8 cellular contexts compared by ENCODE assay signal in genomic region chr5:65926276-65926761, GRCh38. TPM values are rescaled to one million over a fixed set of nuclear protein-coding genes. Genes with fewer than 3 reads are reported as not detected.
DNase-seq lines count a peak whose midpoint lies in the region; ATAC-seq and TF ChIP-seq lines count a peak whose summit lies in the region.

TSS of gene ERBIN (plus strand) at chr5:65926575. CDS start at chr5:65992719, 66,144 bp downstream.

- no peaks in the 10 kb centered on the region for H3K9me3 ChIP-seq in OCI-LY7 (ENCODE audit: low read length)
- no peaks in the 10 kb centered on the region for H3K9me3 ChIP-seq in mucosa of stomach (ENCODE audit: control insufficient read depth, low read length)

- DNase-seq in AG09309 (ENCODE audit: low read depth) (peak; percentile 50), OCI-LY7 (ENCODE audit: low spot score) (peak; percentile 76), epithelial cell of proximal tubule (ENCODE audit: low read depth) (peak; percentile 32)
- DNase-seq in activated T-cell treated with anti-CD3 and anti-CD28 coated beads, Interleukin-2, amount 50 U/mL, for 1 hour = peak; percentile 72
- peak; percentile 79 for DNase-seq in stimulated activated CD8-positive, alpha-beta memory T cell treated with anti-CD3 and anti-CD28 coated beads, Interleukin-4, amount 100 ng/mL, for 48 hours

- no peaks in the 10 kb centered on the region for H3K9me2 ChIP-seq in OCI-LY7 (ENCODE audit: insufficient read depth, low read length)

- H3K36me3 ChIP-seq in OCI-LY7 (ENCODE audit: insufficient read depth, low read length) (peaks cover 25% of the 10 kb centered on the region), mucosa of stomach (ENCODE audit: control insufficient read depth, insufficient read depth, low read length) (no peaks in the 10 kb centered on the region)

- peaks cover 51% of the 10 kb centered on the region for H3K79me2 ChIP-seq in OCI-LY7 (ENCODE audit: insufficient read depth, low read depth, low read length)

- H3K4me2 ChIP-seq in OCI-LY7 (ENCODE audit: low read length) = peak within 1 kb of the TSS; percentile 94

- intact Hi-C loops in OCI-LY7 (cut with micrococcal nuclease; ENCODE audit: unreplicated experiment) = loop anchor here (2.0 to 10.0 kb wide), 4 partner anchors 44 to 1278 kb away; partner anchors contain the start of genes NLN and SGTB

- H3K27ac ChIP-seq in OCI-LY7 (ENCODE audit: low read depth, low read length, poor library complexity, severe bottlenecking) = peak within 1 kb of the TSS; percentile 97

- H4K20me1 ChIP-seq in OCI-LY7 (ENCODE audit: insufficient read depth, low read length) = peaks cover 34% of the 10 kb centered on the region

- peak within 1 kb of the TSS; percentile 98 for H3K9ac ChIP-seq in mucosa of stomach (ENCODE audit: low read length)

- TF ChIP-seq CTCF in AG09309 (IDR thresholded peaks at IDR 0.05; ENCODE audit: control insufficient read depth, insufficient read depth, low read depth, low read length, missing control alignments) (no peak), OCI-LY7 (conservative IDR thresholded peaks at IDR 0.05; ENCODE audit: low read length) (no peak), epithelial cell of proximal tubule (conservative IDR thresholded peaks at IDR 0.05; ENCODE audit: low read depth, low read length) (no peak)

- H3K4me1 ChIP-seq in OCI-LY7 (ENCODE audit: insufficient read depth, low read length, poor library complexity, severe bottlenecking) (peaks cover 36% of the 10 kb centered on the region), mucosa of stomach (ENCODE audit: control insufficient read depth, insufficient read depth, low read length) (peaks cover 6% of the 10 kb centered on the region)

- peak within 1 kb of the TSS; percentile 45 for H2AFZ ChIP-seq in OCI-LY7 (ENCODE audit: low read length)

- H3K27me3 ChIP-seq in mucosa of stomach (ENCODE audit: control insufficient read depth, insufficient read depth, low read length) = no peaks in the 10 kb centered on the region

- ATAC-seq in GM18870 (IDR thresholded peaks at IDR 0.05; ENCODE audit: unreplicated experiment) = peak; percentile 16
- ATAC-seq in HG03159 (IDR thresholded peaks at IDR 0.05; ENCODE audit: unreplicated experiment) = peak; percentile 17

- POLR2A ChIA-PET in OCI-LY7 (lab: Charles Lee) = interaction anchor here (0.6 to 1.5 kb wide), 5 partner anchors 12 to 221 kb away, joined by 3 to 4 read pairs (median 3); no protein-coding TSS in a partner anchor

- BruUV-seq in OCI-LY7 (replicated peaks; lab: Mats Ljungman, UMichigan) = no TSS peak

- H3K4me3 ChIP-seq in AG09309 (ENCODE audit: control insufficient read depth, low read depth, low read length) (peak within 1 kb of the TSS; percentile 98), OCI-LY7 (ENCODE audit: low read depth, low read length, poor library complexity, severe bottlenecking) (peak within 1 kb of the TSS; percentile 83), epithelial cell of proximal tubule (ENCODE audit: low read depth, low read length) (peak within 1 kb of the TSS; percentile 84), mucosa of stomach (ENCODE audit: low read length) (peak within 1 kb of the TSS; percentile 89)

- CTCF ChIA-PET in OCI-LY7 (lab: Charles Lee; ENCODE audit: unreplicated experiment) = no interaction called here

RNA-seq across cellular contexts. Expression of gene ERBIN, which starts in this region (rescaled TPM):
- 81.8 and 84.5 TPM in 2 replicates for total RNA-seq in OCI-LY7 (2014; rRNA removed; shearing (Covaris generic))
- total RNA-seq in OCI-LY7 (2022) (132 and 163 TPM in 2 replicates), epithelial cell of proximal tubule (74.0 and 77.4 TPM in 2 replicates)

Comparison
In these comparisons a context has a peak if more than half of its experiments do, and no peak if none do; other contexts are left out.
1. Peak in every context shown above with its lines: DNase-seq, ATAC-seq, H3K4me3 ChIP-seq and H3K27ac ChIP-seq.